Comparison of ENCODE assay signal across 8 cellular contexts in genomic region chr2:213065583-213066444, GRCh38.
DNase-seq lines count a peak whose midpoint lies in the region; ATAC-seq, FAIRE-seq and TF ChIP-seq lines count a peak whose summit lies in the region.

No MANE protein-coding gene starts in this region.

- no peaks in the 10 kb centered on the region for H3K9me3 ChIP-seq in upper lobe of left lung

- H3K4me1 Mint-ChIP-seq in activated naive CD8-positive, alpha-beta T cell treated with anti-CD3 and anti-CD28 coated beads for 36 hours = peaks cover 26% of the 10 kb centered on the region

- H3K27ac ChIP-seq in upper lobe of left lung = peak overlapping the region in 2 of 4 donors; percentile 45 to 51

- peak; percentile 97 for FAIRE-seq in islet of Langerhans (lab: Jason Lieb, UNC)

- peak overlapping the region; percentile 56 for H3K27ac Mint-ChIP-seq in activated naive CD8-positive, alpha-beta T cell treated with anti-CD3 and anti-CD28 coated beads for 36 hours

- TF ChIP-seq EP300 in upper lobe of left lung (IDR thresholded peaks at IDR 0.05) = no peak

- peak overlapping the region; percentile 33 for H3K4me3 ChIP-seq in Jurkat, Clone E6-1 (ENCODE audit: low read length)
- H3K4me3 ChIP-seq in upper lobe of left lung = peak overlapping the region in 2 of 4 donors; percentile 9 to 21

- WGBS in upper lobe of left lung, 2 donors = 29 to 36% methylated on average over 8 of the region's 8 CpGs

- H3K4me3 Mint-ChIP-seq in activated naive CD8-positive, alpha-beta T cell treated with anti-CD3 and anti-CD28 coated beads for 36 hours = peak overlapping the region; percentile 67

- TF ChIP-seq POLR2A in upper lobe of left lung (IDR thresholded peaks at IDR 0.05) = no peak

- no peaks in the 10 kb centered on the region for H3K27me3 ChIP-seq in upper lobe of left lung

- H3K27me3 Mint-ChIP-seq in activated naive CD8-positive, alpha-beta T cell treated with anti-CD3 and anti-CD28 coated beads for 36 hours = peaks cover 7% of the 10 kb centered on the region

- ATAC-seq in upper lobe of left lung (ENCODE audit: low FRiP score in 2 of 2) = peak; percentile 43 to 59

- H3K36me3 Mint-ChIP-seq in activated naive CD8-positive, alpha-beta T cell treated with anti-CD3 and anti-CD28 coated beads for 36 hours = no peaks in the 10 kb centered on the region

- H3K9me3 Mint-ChIP-seq in activated naive CD8-positive, alpha-beta T cell treated with anti-CD3 and anti-CD28 coated beads for 36 hours = no peaks in the 10 kb centered on the region

- peaks cover 3 to 9% (median 6%) of the 10 kb centered on the region in 4 donors for H3K4me1 ChIP-seq in upper lobe of left lung

- no peaks in the 10 kb centered on the region for H3K36me3 ChIP-seq in upper lobe of left lung

- TF ChIP-seq CTCF in upper lobe of left lung (IDR thresholded peaks at IDR 0.05) = no peak

- peak; percentile 12 for DNase-seq in stimulated activated CD8-positive, alpha-beta memory T cell treated with anti-CD3 and anti-CD28 coated beads, Interleukin-12 subunit alpha, Interleukin-12 subunit beta, amount 100 ng/mL, for 1 hour (ENCODE audit: low read depth)
- no peak for DNase-seq in stimulated activated CD8-positive, alpha-beta memory T cell treated with anti-CD3 and anti-CD28 coated beads, Interleukin-4, amount 100 ng/mL, for 48 hours
- peak; percentile 61 for DNase-seq in Jurkat, Clone E6-1 (ENCODE audit: low read depth, low spot score)
- DNase-seq in activated naive CD8-positive, alpha-beta T cell treated with anti-CD3 and anti-CD28 coated beads for 36 hours = peak; percentile 1
- DNase-seq in upper lobe of left lung = peak in 1 of 2 donors; percentile 41
- no peak for DNase-seq in T-helper 1 cell
- no peak for DNase-seq in NAMALWA (ENCODE audit: low spot score)

Comparison
In these comparisons a context has a peak if more than half of its experiments do, and no peak if none do; other contexts are left out.
1. DNase-seq: peak in stimulated activated CD8-positive, alpha-beta memory T cell treated with anti-CD3 and anti-CD28 coated beads, Interleukin-12 subunit alpha, Interleukin-12 subunit beta, amount 100 ng/mL, for 1 hour (single experiment), Jurkat, Clone E6-1 (single experiment) and activated naive CD8-positive, alpha-beta T cell treated with anti-CD3 and anti-CD28 coated beads for 36 hours (single experiment); none in stimulated activated CD8-positive, alpha-beta memory T cell treated with anti-CD3 and anti-CD28 coated beads, Interleukin-4, amount 100 ng/mL, for 48 hours (single experiment), T-helper 1 cell (0 of 5) and NAMALWA (single experiment).